Comparison of ENCODE assay signal across 9 cellular contexts in genomic region chr22:38766076-38766777, GRCh38. TPM values are rescaled to one million over a fixed set of nuclear protein-coding genes. Genes with fewer than 3 reads are reported as not detected.
DNase-seq lines count a peak whose midpoint lies in the region; ATAC-seq, FAIRE-seq and TF ChIP-seq lines count a peak whose summit lies in the region.
"Had no signal": no experiment of that assay in that cellular context is flagged by ENCODE, and none has a peak within 500 bp of the region (broad histone marks: within the 10 kb centered on the region; RNA-seq: fewer than 3 reads in every experiment).

No MANE protein-coding gene starts in this region.

- peaks cover 1% of the 10 kb centered on the region; the same call in 1 of the 2 replicates for H3K27me3 Mint-ChIP-seq in HFFc6 (ENCODE audit: insufficient read depth)

- peak overlapping the region; percentile 79 for H3K27ac ChIP-seq in RWPE1
- no peak overlapping the region for H3K27ac ChIP-seq in K562 (ENCODE audit: extremely low read depth, low read depth, low read length)
- no peak overlapping the region for H3K27ac ChIP-seq in smooth muscle cell (ENCODE audit: low read depth)

- H3K9ac ChIP-seq in K562 (ENCODE audit: insufficient read depth in 1 of 2, low read depth in 2 of 2, low read length in 2 of 2) (0 out of 4 replicates have a peak overlapping the region, but pooled peaks of 1 of the 2 experiments have one; percentile 40), smooth muscle cell (ENCODE audit: low read depth) (no peak overlapping the region)

- DNase-seq in Caki2 (ENCODE audit: low read depth) (peak; percentile 74), HFFc6 (peak; percentile 78), RWPE1 (ENCODE audit: low spot score) (peak; percentile 81), K562 (ENCODE audit: extremely low read depth in 1 of 4, low spot score in 3 of 4) (peak; percentile 45 to 59 (median 51)), iPS-NIHi11 (ENCODE audit: low spot score) (peak; percentile 91), smooth muscle cell (lab: John Stamatoyannopoulos, UW; ENCODE audit: unreplicated experiment) (peak; percentile 27)

- H3K36me3 ChIP-seq in K562 (ENCODE audit: control insufficient read depth, insufficient read depth, low read length) = no peaks in the 10 kb centered on the region
- no peaks in the 10 kb centered on the region for H3K36me3 ChIP-seq in smooth muscle cell (ENCODE audit: low read depth)

- peak in 1 of 2 experiments; percentile 41; a peak in 2 of 4 replicates for TF ChIP-seq RAD21 in K562 (CRISPR knock-in tag; conservative IDR thresholded peaks at IDR 0.05 in 1 of 2, IDR thresholded peaks at IDR 0.05 in 1 of 2)

- H3K9me3 ChIP-seq in K562 (replicated peaks; ENCODE audit: control insufficient read depth, insufficient read depth, low read depth, low read length) (no peaks in the 10 kb centered on the region), smooth muscle cell (replicated peaks; ENCODE audit: low read depth) (no peaks in the 10 kb centered on the region)

- POLR2A ChIA-PET in RWPE1 (lab: Yijun Ruan, JAX; ENCODE audit: low non-redundant PET) = no interaction called here
- POLR2A ChIA-PET in K562 (lab: Yijun Ruan, JAX) = interaction anchor here (1.5 kb wide), 1 partner anchor 10 kb away, joined by 7 read pairs; the partner anchor contains the start of gene SUN2

- H3K79me2 ChIP-seq in K562 (ENCODE audit: control insufficient read depth, insufficient read depth, low read length) (no peaks in the 10 kb centered on the region), smooth muscle cell (ENCODE audit: low read depth) (no peaks in the 10 kb centered on the region)

- in situ Hi-C loops in Caki2 (cut with HindIII; ENCODE audit: low pct_unique_long_range_greater_than_20kb, low sequenced_read_pairs) = no loop called here
- in situ Hi-C loops in K562 (cut with MboI) = loop anchor here (5.0 to 10.0 kb wide), 2 partner anchors 86 to 239 kb away; no protein-coding TSS in a partner anchor

- TF ChIP-seq CTCF in HFFc6 (IDR thresholded peaks at IDR 0.05) (peak; percentile 85), RWPE1 (conservative IDR thresholded peaks at IDR 0.05; ENCODE audit: low read depth) (peak; percentile 92), K562 (IDR thresholded peaks at IDR 0.05 in 2 of 3, conservative IDR thresholded peaks at IDR 0.05 in 1 of 3; ENCODE audit: insufficient read depth in 2 of 3, low read depth in 1 of 3, low read length in 3 of 3) (peak; percentile 60 to 77 (median 63)), smooth muscle cell (IDR thresholded peaks at IDR 0.05; ENCODE audit: borderline replicate concordance, insufficient read depth, poor library complexity, severe bottlenecking) (peak; percentile 75)

- no peak for TF ChIP-seq EP300 in K562 (IDR thresholded peaks at IDR 0.05; ENCODE audit: low read length)

- no peaks in the 10 kb centered on the region for H3K9me3 Mint-ChIP-seq in HFFc6

- WGBS in K562 (ENCODE audit: insufficient coverage, low coverage, missing lambda C conversion rate) = 32% methylated on average over 9 of the region's 14 CpGs
- WGBS in smooth muscle cell (ENCODE audit: low lambda C conversion rate) = 51% methylated on average over 14 of the region's 14 CpGs

- peaks cover 22% of the 10 kb centered on the region for H3K4me1 Mint-ChIP-seq in HFFc6 (ENCODE audit: low read depth)

- no peaks in the 10 kb centered on the region for H4K20me1 ChIP-seq in K562 (replicated peaks; ENCODE audit: control insufficient read depth, insufficient read depth, low read length)
- no peaks in the 10 kb centered on the region for H4K20me1 ChIP-seq in smooth muscle cell (ENCODE audit: low read depth)

- peaks cover 5% of the 10 kb centered on the region for H3F3A ChIP-seq in smooth muscle cell (ENCODE audit: low read depth)

- peak; percentile 52 for FAIRE-seq in K562 (lab: Jason Lieb, UNC)
- FAIRE-seq: TTC549 had no signal

- no peak overlapping the region for H3K4me3 Mint-ChIP-seq in HFFc6

- CTCF ChIA-PET in RWPE1 (lab: Yijun Ruan, JAX) = interaction anchor here (0.5 to 1.1 kb wide), 13 partner anchors 11 to 1679 kb away, joined by 3 to 9 read pairs (median 3); partner anchors contain the start of gene SUN2
- CTCF ChIA-PET in K562 (lab: Yijun Ruan, JAX; ENCODE audit: low intra/inter-chr PET ratio) = interaction anchor here (0.6 kb wide), 3 partner anchors 12 to 96 kb away, joined by 3 to 6 read pairs (median 3); no protein-coding TSS in a partner anchor

- TF ChIP-seq POLR2A in K562 (conservative IDR thresholded peaks at IDR 0.05) = no peak

- intact Hi-C loops in K562 (cut with micrococcal nuclease) = loop anchor here (5.0 to 10.0 kb wide), 4 partner anchors 76 to 356 kb away; partner anchors contain the start of genes CBX6 and NPTXR

- H3K27me3 ChIP-seq in K562 (ENCODE audit: control insufficient read depth in 2 of 2, insufficient read depth in 2 of 2, low read length in 2 of 2) = no peaks in the 10 kb centered on the region
- H3K27me3 ChIP-seq in smooth muscle cell (ENCODE audit: low read depth) = no peaks in the 10 kb centered on the region

- H2AFZ ChIP-seq in K562 (ENCODE audit: low read depth, low read length) (no peak overlapping the region), smooth muscle cell (ENCODE audit: low read depth) (no peak overlapping the region)

- H3K27ac Mint-ChIP-seq in HFFc6 = no peak overlapping the region

- H3K4me3 ChIP-seq in K562 (no peak overlapping the region), smooth muscle cell (no peak overlapping the region)

- no TSS peak for BruUV-seq in K562 (replicated peaks; lab: Mats Ljungman, UMichigan)

- H3K4me1 ChIP-seq in K562 (replicated peaks in 1 of 2; ENCODE audit: control insufficient read depth in 2 of 2, insufficient read depth in 2 of 2, low read length in 2 of 2) = peaks cover 0 to 17% of the 10 kb centered on the region in 2 experiments; a peak in 3 of 5 replicates
- H3K4me1 ChIP-seq in smooth muscle cell (ENCODE audit: low read depth) = no peaks in the 10 kb centered on the region

- H3K4me2 ChIP-seq in K562 (ENCODE audit: insufficient read depth, low read length) (no peak overlapping the region), smooth muscle cell (no peak overlapping the region)

- ATAC-seq in K562 = peak; percentile 82
- no peak for ATAC-seq in HG02759 (IDR thresholded peaks at IDR 0.05; ENCODE audit: unreplicated experiment)
- no peak for ATAC-seq in HG03039 (IDR thresholded peaks at IDR 0.05; ENCODE audit: unreplicated experiment)

- no peaks in the 10 kb centered on the region for H3K36me3 Mint-ChIP-seq in HFFc6 (ENCODE audit: low read depth)

- no peaks in the 10 kb centered on the region for H3K9me1 ChIP-seq in K562 (ENCODE audit: control insufficient read depth, insufficient read depth, low read length)

TF ChIP-seq in K562, 482 proteins besides CTCF, POLR2A, EP300 and RAD21 (continues in another document):
- TF ChIP-seq SMC3 (conservative IDR thresholded peaks at IDR 0.05; ENCODE audit: insufficient read depth, low read depth, low read length) = no peak
- TF ChIP-seq CTBP1 (IDR thresholded peaks at IDR 0.05; ENCODE audit: borderline replicate concordance) = peak; percentile 72
- no peak for TF ChIP-seq SMAD3 (CRISPR knock-in tag; conservative IDR thresholded peaks at IDR 0.05)

RNA-seq across cellular contexts. Expression of gene SUN2, which starts 10.4 kb away (rescaled TPM):
- total RNA-seq in Caki2 (2014; rRNA removed; shearing (Covaris generic); ENCODE audit: low replicate concordance) = 96.0 and 110 TPM in 2 replicates
- 100 to 1,000 TPM in 3 of 6 experiments, 10 to 100 TPM in 3; 90.4 to 104 (median 100.0) TPM for total RNA-seq in HFFc6 (2021; fragmentation: NEBNext Ultra II Directional; extraction: Animal tissue kit (Norgen Biotek cat#: 25700))
- total RNA-seq in K562 (2011; cell fraction: chromatin; rRNA removed; ENCODE audit: low replicate concordance) = 38.9 and 115 TPM in 2 replicates
- 125 TPM in 2 replicates for total RNA-seq in K562 (2011; cell fraction: nucleolus; rRNA removed)
- 65.3 and 80.1 TPM in 2 replicates for total RNA-seq in K562 (2011; cell fraction: nucleoplasm; rRNA removed)
- total RNA-seq in K562 (2014; rRNA removed) (31.0 and 42.6 TPM in 2 replicates), K562 (2014; rRNA removed; fragmentation: Illumina TruSeq; extraction: Trizol) (5.2 and 7.1 TPM in 2 replicates), K562 (2015; rRNA removed; fragmentation: Illumina TruSeq; extraction: Trizol) (18.2 and 19.5 TPM in 2 replicates), K562 (2021) (37.2 and 38.8 TPM in 2 replicates), smooth muscle cell (59.1 and 60.6 TPM in 2 replicates)
- polyA plus RNA-seq in K562 (2011; rRNA removed) (16.7 and 26.9 TPM in 2 replicates), K562 (2014; fragmentation: Illumina TruSeq; extraction: Trizol) (13.8 and 22.6 TPM in 2 replicates), K562 (2014; fragmentation: Nextera tagmentation; extraction: Ambion mirVana) (under 1 TPM; 0.11 to 0.21 TPM), K562 (2014; rRNA removed) (27.8 and 31.5 TPM in 2 replicates), smooth muscle cell (71.7 and 81.9 TPM in 2 replicates)
- 23.3 and 36.3 TPM in 2 replicates for polyA plus RNA-seq in K562 (2011; cell fraction: cytosol; rRNA removed)
- polyA plus RNA-seq in K562 (2011; cell fraction: nucleus; rRNA removed) = 62.6 and 82.3 TPM in 2 replicates
- 27.0 and 67.0 TPM in 2 replicates for polyA plus RNA-seq in K562 (2012)
- polyA minus RNA-seq in K562 (2011; rRNA and poly(A)+ RNA removed) = 9.1 and 19.4 TPM in 2 replicates
- 28.2 and 36.8 TPM in 2 replicates for polyA minus RNA-seq in K562 (2011; cell fraction: cytosol; rRNA and poly(A)+ RNA removed)
- 28.8 and 33.5 TPM in 2 replicates for polyA minus RNA-seq in K562 (2011; cell fraction: nucleus; rRNA and poly(A)+ RNA removed)

RNA-seq across cellular contexts. Expression of gene DNAL4, which starts 27.7 kb away (rescaled TPM):
- 48.0 and 49.9 TPM in 2 replicates for total RNA-seq in Caki2 (2014; rRNA removed; shearing (Covaris generic); ENCODE audit: low replicate concordance)
- total RNA-seq in HFFc6 (2021; fragmentation: NEBNext Ultra II Directional; extraction: Animal tissue kit (Norgen Biotek cat#: 25700)) = 10 to 100 TPM in 2 of 6 experiments, 1 to 10 TPM in 4; 8.6 to 11.5 (median 9.8) TPM
- 3.5 and 3.8 TPM in 2 replicates for total RNA-seq in K562 (2011; cell fraction: chromatin; rRNA removed; ENCODE audit: low replicate concordance)
- total RNA-seq in K562 (2011; cell fraction: nucleolus; rRNA removed) = 4.2 and 5.8 TPM in 2 replicates
- total RNA-seq in K562 (2011; cell fraction: nucleoplasm; rRNA removed) = 4.4 and 4.5 TPM in 2 replicates
- total RNA-seq in K562 (2014; rRNA removed) (5.2 and 7.5 TPM in 2 replicates), K562 (2014; rRNA removed; fragmentation: Illumina TruSeq; extraction: Trizol) (4.2 and 4.7 TPM in 2 replicates), K562 (2015; rRNA removed; fragmentation: Illumina TruSeq; extraction: Trizol) (4.7 and 5.6 TPM in 2 replicates), K562 (2021) (5.9 and 6.1 TPM in 2 replicates), smooth muscle cell (13.5 and 16.7 TPM in 2 replicates)
- polyA plus RNA-seq in K562 (2011; rRNA removed) (6.9 and 8.9 TPM in 2 replicates), K562 (2014; fragmentation: Illumina TruSeq; extraction: Trizol) (9.4 and 11.3 TPM in 2 replicates), K562 (2014; fragmentation: Nextera tagmentation; extraction: Ambion mirVana) (under 1 TPM; 0.20 to 0.70 TPM), K562 (2014; rRNA removed) (7.8 and 8.3 TPM in 2 replicates), smooth muscle cell (29.7 and 33.5 TPM in 2 replicates)
- 10.5 and 12.7 TPM in 2 replicates for polyA plus RNA-seq in K562 (2011; cell fraction: cytosol; rRNA removed)
- polyA plus RNA-seq in K562 (2011; cell fraction: nucleus; rRNA removed) = 8.2 and 8.3 TPM in 2 replicates
- 6.6 and 12.2 TPM in 2 replicates for polyA plus RNA-seq in K562 (2012)
- 3.1 and 3.3 TPM in 2 replicates for polyA minus RNA-seq in K562 (2011; rRNA and poly(A)+ RNA removed)
- polyA minus RNA-seq in K562 (2011; cell fraction: cytosol; rRNA and poly(A)+ RNA removed) = 1.7 and 1.8 TPM in 2 replicates
- 1.8 and 2.8 TPM in 2 replicates for polyA minus RNA-seq in K562 (2011; cell fraction: nucleus; rRNA and poly(A)+ RNA removed)

Comparison
In these comparisons a context has a peak if more than half of its experiments do, and no peak if none do; other contexts are left out.
1. DNase-seq: peak in every context shown above with its lines; median percentile 91 in iPS-NIHi11; 81 in RWPE1; 78 in HFFc6; 74 in Caki2; 51 in K562; 27 in smooth muscle cell.